Comparison of ENCODE assay signal across 19 cellular contexts in the genomic region with DNA sequence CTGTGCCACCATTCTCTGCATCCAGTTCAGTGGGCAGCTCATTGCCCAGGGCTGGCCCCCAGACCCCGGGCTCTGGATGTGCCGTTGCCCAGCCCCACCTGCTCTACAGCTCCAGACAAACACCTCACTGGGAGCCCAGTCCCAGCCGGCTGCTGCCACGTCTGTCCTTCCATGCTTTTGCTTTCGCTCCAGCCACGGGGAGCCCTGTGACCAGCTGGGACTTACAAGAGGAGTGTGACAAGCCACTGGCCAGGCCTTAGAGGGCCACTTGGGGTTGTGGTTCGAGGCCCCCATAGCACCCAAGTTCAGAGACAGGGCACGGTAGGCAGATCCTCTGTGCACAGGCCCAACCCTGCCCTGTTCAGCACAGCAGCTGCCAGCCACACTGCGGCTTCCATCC.
"Had no signal": no experiment of that assay in that cellular context is flagged by ENCODE, and none has a peak within 500 bp of the region (broad histone marks: within the 10 kb centered on the region; RNA-seq: fewer than 3 reads in every experiment).

No MANE protein-coding gene starts in this region.

- ATAC-seq: HepG2 had no signal

- DNase-seq: IMR-90, Karpas-422, KG1, MG63, NCI-H1092 treated with DMSO at 0.1 percent for 48 hours, NCI-H1436, NCI-H187, NCI-H2029, NCI-H2081 treated with DMSO at 0.1 percent for 48 hours, NCI-H2171, NCI-H226, NCI-H446, NCI-H510A, NCI-H524 treated with DMSO at 0.1 percent for 48 hours, NCI-H69, NCI-H774, RPMI8226, SIG-M5 had no signal
